In genomic region chr1:2267051-2267830, GRCh38 we compare ENCODE assay signal across 17 cellular contexts. TPM values are rescaled to one million over a fixed set of nuclear protein-coding genes. Genes with fewer than 3 reads are reported as not detected.
A peak's percentile ranks its signal among the peaks of the same experiment; 100 is the strongest.
DNase-seq lines count a peak whose midpoint lies in the region; ATAC-seq and TF ChIP-seq lines count a peak whose summit lies in the region.
"Had no signal": no experiment of that assay in that cellular context is flagged by ENCODE, and none has a peak within 500 bp of the region (broad histone marks: within the 10 kb centered on the region; RNA-seq: fewer than 3 reads in every experiment).

No MANE protein-coding gene starts in this region.

- TF ChIP-seq CTCF in dorsolateral prefrontal cortex (IDR thresholded peaks at IDR 0.05 in 54 of 56, conservative IDR thresholded peaks at IDR 0.05 in 2 of 56; ENCODE audit: low read depth in 1 of 56, partially characterized antibody in 56 of 56) = no peak
- no peak for TF ChIP-seq CTCF in liver (IDR thresholded peaks at IDR 0.05; ENCODE audit: low read depth, low read length, missing input control)
- TF ChIP-seq CTCF in thyroid gland (IDR thresholded peaks at IDR 0.05) = no peak

- H3K4me1 Mint-ChIP-seq in activated naive CD8-positive, alpha-beta T cell (ENCODE audit: low read depth) = peaks cover 49% of the 10 kb centered on the region
- H3K4me1 Mint-ChIP-seq in activated naive CD8-positive, alpha-beta T cell treated with anti-CD3 and anti-CD28 coated beads, Interleukin-2, amount 50 U/mL, for 24 hours = peaks cover 42% of the 10 kb centered on the region

- H3K9me3 ChIP-seq in liver (ENCODE audit: control insufficient read depth in 4 of 4, low read length in 3 of 4) (no peaks in the 10 kb centered on the region), thyroid gland (no peaks in the 10 kb centered on the region)
- H3K9me3 ChIP-seq: stomach had no signal

- H3K4me1 ChIP-seq in liver (ENCODE audit: control insufficient read depth in 4 of 4, insufficient read depth in 4 of 4, low read length in 3 of 4) (peaks cover 38 to 63% (median 58%) of the 10 kb centered on the region in 4 donors), thyroid gland (peaks cover 33 to 66% of the 10 kb centered on the region in 2 donors)

- DNase-seq in activated naive CD8-positive, alpha-beta T cell treated with anti-CD3 and anti-CD28 coated beads, Interleukin-2, amount 50 U/mL, for 24 hours = no peak
- no peak for DNase-seq in dorsolateral prefrontal cortex
- peak; percentile 54 to 55 for DNase-seq in thyroid gland
- no peak for DNase-seq in NCI-H1436 (lab: John Stamatoyannopoulos, UW)
- no peak for DNase-seq in effector CD8-positive, alpha-beta T cell (lab: John Stamatoyannopoulos, UW)
- DNase-seq: ACHN; activated effector memory CD4-positive, alpha-beta T cell treated with anti-CD3 and anti-CD28 coated beads, Interleukin-2, amount 50 U/mL, for 16 hours; COR-L47; NCI-H1105; NCI-H774; retina; stomach had no signal

- no peaks in the 10 kb centered on the region for H3K27me3 Mint-ChIP-seq in activated naive CD8-positive, alpha-beta T cell
- H3K27me3 Mint-ChIP-seq in activated naive CD8-positive, alpha-beta T cell treated with anti-CD3 and anti-CD28 coated beads, Interleukin-2, amount 50 U/mL, for 24 hours = no peaks in the 10 kb centered on the region

- H3K4me3 ChIP-seq in dorsolateral prefrontal cortex (peak overlapping the region in 12 of 59 donors; percentile 5 to 29 (median 16)), liver (ENCODE audit: low read depth in 1 of 3, low read length in 3 of 3) (no peak overlapping the region), thyroid gland (replicated peaks in 1 of 3) (no peak overlapping the region)
- H3K4me3 ChIP-seq: stomach had no signal

- no peaks in the 10 kb centered on the region for H3K36me3 Mint-ChIP-seq in activated naive CD8-positive, alpha-beta T cell
- no peaks in the 10 kb centered on the region for H3K36me3 Mint-ChIP-seq in activated naive CD8-positive, alpha-beta T cell treated with anti-CD3 and anti-CD28 coated beads, Interleukin-2, amount 50 U/mL, for 24 hours (ENCODE audit: low read depth)

- no peak for ATAC-seq in activated naive CD8-positive, alpha-beta T cell treated with anti-CD3 and anti-CD28 coated beads, Interleukin-2, amount 50 U/mL, for 24 hours
- ATAC-seq in GM18502 (IDR thresholded peaks at IDR 0.05; ENCODE audit: poor library complexity, unreplicated experiment) = no peak

- no peak for TF ChIP-seq POLR2A in thyroid gland (IDR thresholded peaks at IDR 0.05)

- TF ChIP-seq RAD21 in liver (IDR thresholded peaks at IDR 0.05) = no peak

- H3K36me3 ChIP-seq in liver (ENCODE audit: control insufficient read depth in 4 of 4, insufficient read depth in 3 of 4, low read depth in 1 of 4, low read length in 3 of 4) (no peaks in the 10 kb centered on the region), thyroid gland (no peaks in the 10 kb centered on the region)
- H3K36me3 ChIP-seq: stomach had no signal

- H3K27me3 ChIP-seq in dorsolateral prefrontal cortex (no peaks in the 10 kb centered on the region), liver (ENCODE audit: control insufficient read depth in 4 of 4, insufficient read depth in 4 of 4, low read length in 3 of 4) (no peaks in the 10 kb centered on the region), thyroid gland (no peaks in the 10 kb centered on the region)
- H3K27me3 ChIP-seq: stomach had no signal

- H3K9ac ChIP-seq in liver (ENCODE audit: low read depth in 1 of 2, low read length in 2 of 2) = no peak overlapping the region
- H3K9ac ChIP-seq: KMS-11 had no signal

- H3K9me3 Mint-ChIP-seq in activated naive CD8-positive, alpha-beta T cell (ENCODE audit: low read depth) = no peaks in the 10 kb centered on the region
- H3K9me3 Mint-ChIP-seq in activated naive CD8-positive, alpha-beta T cell treated with anti-CD3 and anti-CD28 coated beads, Interleukin-2, amount 50 U/mL, for 24 hours = no peaks in the 10 kb centered on the region

- no peak overlapping the region for H3K27ac Mint-ChIP-seq in activated naive CD8-positive, alpha-beta T cell
- H3K27ac Mint-ChIP-seq in activated naive CD8-positive, alpha-beta T cell treated with anti-CD3 and anti-CD28 coated beads, Interleukin-2, amount 50 U/mL, for 24 hours = no peak overlapping the region

- H3K4me3 Mint-ChIP-seq in activated naive CD8-positive, alpha-beta T cell = peak overlapping the region; percentile 17
- no peak overlapping the region for H3K4me3 Mint-ChIP-seq in activated naive CD8-positive, alpha-beta T cell treated with anti-CD3 and anti-CD28 coated beads, Interleukin-2, amount 50 U/mL, for 24 hours

- H3K27ac ChIP-seq in dorsolateral prefrontal cortex = peak overlapping the region in 36 of 59 donors; percentile 3 to 85 (median 44)
- H3K27ac ChIP-seq in liver (ENCODE audit: low read depth in 1 of 2, low read length in 2 of 2) = peak overlapping the region; percentile 27 to 70
- no peak overlapping the region for H3K27ac ChIP-seq in thyroid gland
- H3K27ac ChIP-seq: KMS-11, VCaP had no signal

- intact Hi-C loops in dorsolateral prefrontal cortex (cut with DNase I) (no loop called here), thyroid gland (cut with DNase I) (no loop called here)

- 61% methylated on average over 30 of the region's 30 CpGs for WGBS in liver
- WGBS in thyroid gland, 2 donors = 47 to 57% methylated on average over 28 to 30 of the region's 30 CpGs

TF ChIP-seq in liver, 16 proteins besides CTCF, POLR2A, EP300 and RAD21:
- TF ChIP-seq TAF1 (conservative IDR thresholded peaks at IDR 0.05) = no peak
- TF ChIP-seq HNF4A (conservative IDR thresholded peaks at IDR 0.05) = peak; percentile 18 to 34
TF ChIP-seq in liver: peak in this region for 1.

RNA-seq across cellular contexts. Expression of gene SKI, which starts 39.1 kb away (rescaled TPM):
- 100 to 1,000 TPM in 27 of 120 experiments, 10 to 100 TPM in 93; 65.3 to 147 (median 87.5) TPM for total RNA-seq in dorsolateral prefrontal cortex
- 10 to 100 TPM; 18.9 to 21.3 TPM for total RNA-seq in liver
- polyA plus RNA-seq in liver = 10 to 100 TPM in 1 of 2 donors, 1 to 10 TPM in 1; 3.2 to 20.1 TPM
- 10 to 100 TPM; 31.4 to 59.6 (median 39.9) TPM for total RNA-seq in thyroid gland

Comparison
In these comparisons a context has a peak if more than half of its experiments do, and no peak if none do; other contexts are left out.
1. DNase-seq: peak in thyroid gland (2 of 2); none in activated naive CD8-positive, alpha-beta T cell treated with anti-CD3 and anti-CD28 coated beads, Interleukin-2, amount 50 U/mL, for 24 hours (single experiment), dorsolateral prefrontal cortex (0 of 10), NCI-H1436 (single experiment) and effector CD8-positive, alpha-beta T cell (single experiment).
2. H3K27ac ChIP-seq: peak in dorsolateral prefrontal cortex (36 of 59) and liver (2 of 2); none in thyroid gland (0 of 3).